ENCODE assay signal across 16 cellular contexts in genomic region chr12:18906354-18906753, GRCh38.
"Had no signal": no experiment of that assay in that cellular context is flagged by ENCODE, and none has a peak within 500 bp of the region (broad histone marks: within the 10 kb centered on the region; RNA-seq: fewer than 3 reads in every experiment).

No MANE protein-coding gene starts in this region.

- ATAC-seq: gastrocnemius medialis; left colon; mucosa of descending colon; naive thymus-derived CD8-positive, alpha-beta T cell; stimulated activated naive CD8-positive, alpha-beta T cell treated with anti-CD3 and anti-CD28 coated beads, Interleukin-15, Interleukin-2, amounts not matched to agents 100 U/mL and 50 U/mL, for 24 hours had no signal

- H3K36me3 Mint-ChIP-seq: naive thymus-derived CD8-positive, alpha-beta T cell had no signal

- H3K4me1 Mint-ChIP-seq: naive thymus-derived CD8-positive, alpha-beta T cell had no signal

- H3K27ac ChIP-seq: colonic mucosa, hepatocyte, transverse colon had no signal

- H3K9me3 ChIP-seq: colonic mucosa, gastrocnemius medialis, mucosa of descending colon, thoracic aorta had no signal

- H3K4me1 ChIP-seq: colonic mucosa, gastrocnemius medialis, transverse colon had no signal

- DNase-seq: caudate nucleus; colonic mucosa; dermis blood vessel endothelial cell; gastrocnemius medialis; glutamatergic neuron; left colon; mammary epithelial cell; mucosa of descending colon; naive thymus-derived CD8-positive, alpha-beta T cell; posterior cingulate gyrus; stimulated activated CD4-positive, alpha-beta T cell treated with anti-CD3 and anti-CD28 coated beads, Interleukin-2, amount 100 ng/mL, for 48 hours; stimulated activated naive CD8-positive, alpha-beta T cell treated with anti-CD3 and anti-CD28 coated beads, Interleukin-15, Interleukin-2, amounts not matched to agents 100 U/mL and 50 U/mL, for 24 hours; transverse colon had no signal

- H3K36me3 ChIP-seq: colonic mucosa, gastrocnemius medialis, thoracic aorta, transverse colon had no signal

- H3K27ac Mint-ChIP-seq: naive thymus-derived CD8-positive, alpha-beta T cell had no signal

- H3K4me3 Mint-ChIP-seq: naive thymus-derived CD8-positive, alpha-beta T cell had no signal

- H3K27me3 ChIP-seq: colonic mucosa, gastrocnemius medialis, hepatocyte, transverse colon had no signal

- H3K4me3 ChIP-seq: colonic mucosa, gastrocnemius medialis, hepatocyte, mucosa of descending colon, smooth muscle cell, thoracic aorta, transverse colon had no signal
